2 cellular contexts compared by ENCODE assay signal in the genomic region with DNA sequence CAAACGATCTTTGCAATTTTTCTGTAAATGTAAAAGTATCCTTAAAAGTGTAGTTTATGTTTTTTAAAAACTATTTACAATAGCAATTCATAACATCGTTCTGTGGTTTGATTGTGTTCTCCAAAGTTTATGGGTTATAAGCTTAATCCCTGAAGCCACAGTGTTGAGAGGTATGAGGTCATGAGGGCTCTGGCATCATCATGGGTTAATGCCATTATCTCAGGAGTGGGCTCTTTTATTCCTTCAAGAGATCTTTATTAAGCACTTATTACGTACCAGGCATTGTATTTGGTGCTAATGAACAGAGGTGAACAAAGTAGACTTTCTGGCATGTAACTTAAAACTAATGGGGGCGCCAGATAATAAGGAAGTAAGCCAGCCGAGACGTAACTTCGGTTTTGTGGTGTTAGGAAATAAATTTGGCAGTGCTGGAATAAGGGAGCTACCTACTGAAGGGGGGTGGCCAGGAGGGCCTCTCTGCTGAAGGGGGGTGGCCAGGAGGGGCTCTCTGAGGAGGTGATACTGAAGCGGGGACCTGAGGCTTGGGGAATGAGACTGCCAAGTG.
TF ChIP-seq lines count a peak whose summit lies in the region.

No MANE protein-coding gene starts in this region.

TF ChIP-seq in SK-N-SH, 30 proteins besides CTCF, POLR2A, EP300 and RAD21 (continued from another document):
- TF ChIP-seq MXI1 (IDR thresholded peaks at IDR 0.05; ENCODE audit: low read depth, low read length) = no peak
- TF ChIP-seq, protein P1, sequence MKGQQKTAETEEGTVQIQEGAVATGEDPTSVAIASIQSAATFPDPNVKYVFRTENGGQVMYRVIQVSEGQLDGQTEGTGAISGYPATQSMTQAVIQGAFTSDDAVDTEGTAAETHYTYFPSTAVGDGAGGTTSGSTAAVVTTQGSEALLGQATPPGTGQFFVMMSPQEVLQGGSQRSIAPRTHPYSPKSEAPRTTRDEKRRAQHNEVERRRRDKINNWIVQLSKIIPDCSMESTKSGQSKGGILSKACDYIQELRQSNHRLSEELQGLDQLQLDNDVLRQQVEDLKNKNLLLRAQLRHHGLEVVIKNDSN (IDR thresholded peaks at IDR 0.05; ENCODE audit: borderline replicate concordance, low read depth) = no peak
- TF ChIP-seq, protein P2, sequence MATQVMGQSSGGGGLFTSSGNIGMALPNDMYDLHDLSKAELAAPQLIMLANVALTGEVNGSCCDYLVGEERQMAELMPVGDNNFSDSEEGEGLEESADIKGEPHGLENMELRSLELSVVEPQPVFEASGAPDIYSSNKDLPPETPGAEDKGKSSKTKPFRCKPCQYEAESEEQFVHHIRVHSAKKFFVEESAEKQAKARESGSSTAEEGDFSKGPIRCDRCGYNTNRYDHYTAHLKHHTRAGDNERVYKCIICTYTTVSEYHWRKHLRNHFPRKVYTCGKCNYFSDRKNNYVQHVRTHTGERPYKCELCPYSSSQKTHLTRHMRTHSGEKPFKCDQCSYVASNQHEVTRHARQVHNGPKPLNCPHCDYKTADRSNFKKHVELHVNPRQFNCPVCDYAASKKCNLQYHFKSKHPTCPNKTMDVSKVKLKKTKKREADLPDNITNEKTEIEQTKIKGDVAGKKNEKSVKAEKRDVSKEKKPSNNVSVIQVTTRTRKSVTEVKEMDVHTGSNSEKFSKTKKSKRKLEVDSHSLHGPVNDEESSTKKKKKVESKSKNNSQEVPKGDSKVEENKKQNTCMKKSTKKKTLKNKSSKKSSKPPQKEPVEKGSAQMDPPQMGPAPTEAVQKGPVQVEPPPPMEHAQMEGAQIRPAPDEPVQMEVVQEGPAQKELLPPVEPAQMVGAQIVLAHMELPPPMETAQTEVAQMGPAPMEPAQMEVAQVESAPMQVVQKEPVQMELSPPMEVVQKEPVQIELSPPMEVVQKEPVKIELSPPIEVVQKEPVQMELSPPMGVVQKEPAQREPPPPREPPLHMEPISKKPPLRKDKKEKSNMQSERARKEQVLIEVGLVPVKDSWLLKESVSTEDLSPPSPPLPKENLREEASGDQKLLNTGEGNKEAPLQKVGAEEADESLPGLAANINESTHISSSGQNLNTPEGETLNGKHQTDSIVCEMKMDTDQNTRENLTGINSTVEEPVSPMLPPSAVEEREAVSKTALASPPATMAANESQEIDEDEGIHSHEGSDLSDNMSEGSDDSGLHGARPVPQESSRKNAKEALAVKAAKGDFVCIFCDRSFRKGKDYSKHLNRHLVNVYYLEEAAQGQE (IDR thresholded peaks at IDR 0.05; ENCODE audit: low read depth, low read length) = no peak
- TF ChIP-seq, protein P3, sequence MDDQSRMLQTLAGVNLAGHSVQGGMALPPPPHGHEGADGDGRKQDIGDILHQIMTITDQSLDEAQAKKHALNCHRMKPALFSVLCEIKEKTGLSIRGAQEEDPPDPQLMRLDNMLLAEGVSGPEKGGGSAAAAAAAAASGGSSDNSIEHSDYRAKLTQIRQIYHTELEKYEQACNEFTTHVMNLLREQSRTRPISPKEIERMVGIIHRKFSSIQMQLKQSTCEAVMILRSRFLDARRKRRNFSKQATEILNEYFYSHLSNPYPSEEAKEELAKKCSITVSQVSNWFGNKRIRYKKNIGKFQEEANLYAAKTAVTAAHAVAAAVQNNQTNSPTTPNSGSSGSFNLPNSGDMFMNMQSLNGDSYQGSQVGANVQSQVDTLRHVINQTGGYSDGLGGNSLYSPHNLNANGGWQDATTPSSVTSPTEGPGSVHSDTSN (IDR thresholded peaks at IDR 0.05) = no peak
TF ChIP-seq in SK-N-SH: peak in this region for 0.

TF ChIP-seq in SK-N-SH treated with all-trans-retinoic acid at 6 μM for 48 hours, 23 proteins besides CTCF, POLR2A, EP300 and RAD21 (continued from another document):
- TF ChIP-seq, protein P4, sequence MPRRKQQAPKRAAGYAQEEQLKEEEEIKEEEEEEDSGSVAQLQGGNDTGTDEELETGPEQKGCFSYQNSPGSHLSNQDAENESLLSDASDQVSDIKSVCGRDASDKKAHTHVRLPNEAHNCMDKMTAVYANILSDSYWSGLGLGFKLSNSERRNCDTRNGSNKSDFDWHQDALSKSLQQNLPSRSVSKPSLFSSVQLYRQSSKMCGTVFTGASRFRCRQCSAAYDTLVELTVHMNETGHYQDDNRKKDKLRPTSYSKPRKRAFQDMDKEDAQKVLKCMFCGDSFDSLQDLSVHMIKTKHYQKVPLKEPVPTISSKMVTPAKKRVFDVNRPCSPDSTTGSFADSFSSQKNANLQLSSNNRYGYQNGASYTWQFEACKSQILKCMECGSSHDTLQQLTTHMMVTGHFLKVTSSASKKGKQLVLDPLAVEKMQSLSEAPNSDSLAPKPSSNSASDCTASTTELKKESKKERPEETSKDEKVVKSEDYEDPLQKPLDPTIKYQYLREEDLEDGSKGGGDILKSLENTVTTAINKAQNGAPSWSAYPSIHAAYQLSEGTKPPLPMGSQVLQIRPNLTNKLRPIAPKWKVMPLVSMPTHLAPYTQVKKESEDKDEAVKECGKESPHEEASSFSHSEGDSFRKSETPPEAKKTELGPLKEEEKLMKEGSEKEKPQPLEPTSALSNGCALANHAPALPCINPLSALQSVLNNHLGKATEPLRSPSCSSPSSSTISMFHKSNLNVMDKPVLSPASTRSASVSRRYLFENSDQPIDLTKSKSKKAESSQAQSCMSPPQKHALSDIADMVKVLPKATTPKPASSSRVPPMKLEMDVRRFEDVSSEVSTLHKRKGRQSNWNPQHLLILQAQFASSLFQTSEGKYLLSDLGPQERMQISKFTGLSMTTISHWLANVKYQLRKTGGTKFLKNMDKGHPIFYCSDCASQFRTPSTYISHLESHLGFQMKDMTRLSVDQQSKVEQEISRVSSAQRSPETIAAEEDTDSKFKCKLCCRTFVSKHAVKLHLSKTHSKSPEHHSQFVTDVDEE (CRISPR knock-in tag; IDR thresholded peaks at IDR 0.05) = no peak
- no peak for TF ChIP-seq TOX (CRISPR knock-in tag; IDR thresholded peaks at IDR 0.05; ENCODE audit: borderline replicate concordance)
- no peak for TF ChIP-seq SNAI2 (CRISPR knock-in tag; IDR thresholded peaks at IDR 0.05)
- TF ChIP-seq ARNTL (CRISPR knock-in tag; IDR thresholded peaks at IDR 0.05; ENCODE audit: borderline replicate concordance, low read depth) = no peak
- TF ChIP-seq, protein P5, sequence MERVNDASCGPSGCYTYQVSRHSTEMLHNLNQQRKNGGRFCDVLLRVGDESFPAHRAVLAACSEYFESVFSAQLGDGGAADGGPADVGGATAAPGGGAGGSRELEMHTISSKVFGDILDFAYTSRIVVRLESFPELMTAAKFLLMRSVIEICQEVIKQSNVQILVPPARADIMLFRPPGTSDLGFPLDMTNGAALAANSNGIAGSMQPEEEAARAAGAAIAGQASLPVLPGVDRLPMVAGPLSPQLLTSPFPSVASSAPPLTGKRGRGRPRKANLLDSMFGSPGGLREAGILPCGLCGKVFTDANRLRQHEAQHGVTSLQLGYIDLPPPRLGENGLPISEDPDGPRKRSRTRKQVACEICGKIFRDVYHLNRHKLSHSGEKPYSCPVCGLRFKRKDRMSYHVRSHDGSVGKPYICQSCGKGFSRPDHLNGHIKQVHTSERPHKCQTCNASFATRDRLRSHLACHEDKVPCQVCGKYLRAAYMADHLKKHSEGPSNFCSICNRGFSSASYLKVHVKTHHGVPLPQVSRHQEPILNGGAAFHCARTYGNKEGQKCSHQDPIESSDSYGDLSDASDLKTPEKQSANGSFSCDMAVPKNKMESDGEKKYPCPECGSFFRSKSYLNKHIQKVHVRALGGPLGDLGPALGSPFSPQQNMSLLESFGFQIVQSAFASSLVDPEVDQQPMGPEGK (CRISPR knock-in tag; IDR thresholded peaks at IDR 0.05; ENCODE audit: borderline replicate concordance) = no peak
- TF ChIP-seq GLIS3 (CRISPR knock-in tag; IDR thresholded peaks at IDR 0.05) = no peak
- no peak for TF ChIP-seq ZFP30 (CRISPR knock-in tag; IDR thresholded peaks at IDR 0.05)
- TF ChIP-seq, protein P6, sequence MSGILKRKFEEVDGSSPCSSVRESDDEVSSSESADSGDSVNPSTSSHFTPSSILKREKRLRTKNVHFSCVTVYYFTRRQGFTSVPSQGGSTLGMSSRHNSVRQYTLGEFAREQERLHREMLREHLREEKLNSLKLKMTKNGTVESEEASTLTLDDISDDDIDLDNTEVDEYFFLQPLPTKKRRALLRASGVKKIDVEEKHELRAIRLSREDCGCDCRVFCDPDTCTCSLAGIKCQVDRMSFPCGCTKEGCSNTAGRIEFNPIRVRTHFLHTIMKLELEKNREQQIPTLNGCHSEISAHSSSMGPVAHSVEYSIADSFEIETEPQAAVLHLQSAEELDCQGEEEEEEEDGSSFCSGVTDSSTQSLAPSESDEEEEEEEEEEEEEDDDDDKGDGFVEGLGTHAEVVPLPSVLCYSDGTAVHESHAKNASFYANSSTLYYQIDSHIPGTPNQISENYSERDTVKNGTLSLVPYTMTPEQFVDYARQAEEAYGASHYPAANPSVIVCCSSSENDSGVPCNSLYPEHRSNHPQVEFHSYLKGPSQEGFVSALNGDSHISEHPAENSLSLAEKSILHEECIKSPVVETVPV (CRISPR knock-in tag; IDR thresholded peaks at IDR 0.05) = no peak
- no peak for TF ChIP-seq TCF4 (CRISPR knock-in tag; IDR thresholded peaks at IDR 0.05; ENCODE audit: borderline replicate concordance)
